ENCODE assay signal across 25 cellular contexts in the genomic region with DNA sequence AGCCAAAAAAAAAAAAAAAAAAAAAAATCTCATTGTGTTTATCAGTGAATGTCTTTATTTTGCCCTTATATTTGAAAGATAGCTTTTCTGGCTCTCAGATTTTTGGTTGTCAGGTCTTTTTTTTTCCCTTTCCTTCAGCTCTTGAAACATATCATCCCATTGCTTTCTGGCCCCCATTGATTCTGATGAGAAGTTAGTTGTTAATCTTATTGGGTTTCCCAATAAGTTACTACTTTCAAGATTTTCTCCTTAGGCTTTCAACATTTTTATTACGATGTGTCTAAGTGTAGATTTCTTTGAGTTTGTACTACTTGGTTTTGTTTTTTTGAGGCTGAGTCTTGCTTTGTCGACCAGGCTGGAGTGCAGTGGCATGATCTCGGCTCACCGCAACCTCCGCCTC. TPM values are rescaled to one million over a fixed set of nuclear protein-coding genes. Genes with fewer than 3 reads are reported as not detected.
DNase-seq lines count a peak whose midpoint lies in the region; ATAC-seq, FAIRE-seq and TF ChIP-seq lines count a peak whose summit lies in the region.
"Had no signal": no experiment of that assay in that cellular context is flagged by ENCODE, and none has a peak within 500 bp of the region (broad histone marks: within the 10 kb centered on the region; RNA-seq: fewer than 3 reads in every experiment).

No MANE protein-coding gene starts in this region.

- no peaks in the 10 kb centered on the region for H3K4me1 Mint-ChIP-seq in activated naive CD4-positive, alpha-beta T cell treated with anti-CD3 and anti-CD28 coated beads, Interleukin-2, amount 10 ng/mL, durations not matched to agents 7 days and 5 days
- H3K4me1 Mint-ChIP-seq in activated naive CD4-positive, alpha-beta T cell treated with anti-CD3 and anti-CD28 coated beads for 36 hours (ENCODE audit: low read depth): no peaks in the 10 kb centered on the region
- H3K4me1 Mint-ChIP-seq: CD14-positive monocyte; CD8-positive, alpha-beta memory T cell; GM23338; H9 had no signal

- no peaks in the 10 kb centered on the region for H3K27me3 Mint-ChIP-seq in activated naive CD4-positive, alpha-beta T cell treated with anti-CD3 and anti-CD28 coated beads, Interleukin-2, amount 10 ng/mL, durations not matched to agents 7 days and 5 days
- no peaks in the 10 kb centered on the region for H3K27me3 Mint-ChIP-seq in activated naive CD4-positive, alpha-beta T cell treated with anti-CD3 and anti-CD28 coated beads for 36 hours (ENCODE audit: low read depth)
- H3K27me3 Mint-ChIP-seq: CD4-positive, alpha-beta T cell; CD8-positive, alpha-beta memory T cell had no signal

- peak; percentile 55 for FAIRE-seq in TTC549 (lab: Jason Lieb, UNC)
- peak; percentile 54 for FAIRE-seq in K562 (lab: Jason Lieb, UNC)
- FAIRE-seq: A549, D721Med, GM12878, GM19239 had no signal

- no peak for TF ChIP-seq CTCF in K562 (IDR thresholded peaks at IDR 0.05 in 2 of 3, conservative IDR thresholded peaks at IDR 0.05 in 1 of 3; ENCODE audit: insufficient read depth in 2 of 3, low read depth in 1 of 3, low read length in 3 of 3)
- no peak for TF ChIP-seq CTCF in colonic mucosa (IDR thresholded peaks at IDR 0.05)

- no peak for TF ChIP-seq EP300 in K562 (IDR thresholded peaks at IDR 0.05; ENCODE audit: low read length)

- POLR2A ChIA-PET in K562 (lab: Yijun Ruan, JAX): interaction anchor here (1.6 kb wide), 1 partner anchor 9 kb away, joined by 3 read pairs; no protein-coding TSS in a partner anchor

- in situ Hi-C loops in K562 (cut with MboI): no loop called here

- TF ChIP-seq RAD21 in K562 (CRISPR knock-in tag; conservative IDR thresholded peaks at IDR 0.05 in 1 of 2, IDR thresholded peaks at IDR 0.05 in 1 of 2): no peak

- H3K4me1 ChIP-seq in K562 (replicated peaks in 1 of 2; ENCODE audit: control insufficient read depth in 2 of 2, insufficient read depth in 2 of 2, low read length in 2 of 2): no peaks in the 10 kb centered on the region
- no peaks in the 10 kb centered on the region for H3K4me1 ChIP-seq in colonic mucosa
- H3K4me1 ChIP-seq: A549; BE2C; BLaER1 treated with 17β-estradiol and CSF1 and Interleukin-3, amounts not matched to agents 10 nM and 100 nM had no signal

- H3K4me3 Mint-ChIP-seq in activated naive CD4-positive, alpha-beta T cell treated with anti-CD3 and anti-CD28 coated beads, Interleukin-2, amount 10 ng/mL, durations not matched to agents 7 days and 5 days: no peak overlapping the region
- no peak overlapping the region for H3K4me3 Mint-ChIP-seq in activated naive CD4-positive, alpha-beta T cell treated with anti-CD3 and anti-CD28 coated beads for 36 hours
- H3K4me3 Mint-ChIP-seq: CD14-positive monocyte; CD4-positive, alpha-beta T cell; CD8-positive, alpha-beta memory T cell; GM23338; H9; HFFc6 had no signal

- BruUV-seq in K562 (replicated peaks; lab: Mats Ljungman, UMichigan): no TSS peak

- CTCF ChIA-PET in activated naive CD4-positive, alpha-beta T cell treated with anti-CD3 and anti-CD28 coated beads, Interleukin-2, amount 10 ng/mL, durations not matched to agents 7 days and 5 days (lab: Charles Lee): no interaction called here
- CTCF ChIA-PET in activated naive CD4-positive, alpha-beta T cell treated with anti-CD3 and anti-CD28 coated beads for 36 hours (lab: Charles Lee): no interaction called here
- CTCF ChIA-PET in K562 (lab: Yijun Ruan, JAX; ENCODE audit: low intra/inter-chr PET ratio): no interaction called here

- H3K9ac ChIP-seq in K562 (ENCODE audit: insufficient read depth in 1 of 2, low read depth in 2 of 2, low read length in 2 of 2): no peak overlapping the region
- no peak overlapping the region for H3K9ac ChIP-seq in colonic mucosa (ENCODE audit: low read depth in 2 of 2, low read length in 2 of 2)
- H3K9ac ChIP-seq: BLaER1 treated with 17β-estradiol and CSF1 and Interleukin-3, amounts not matched to agents 10 nM and 100 nM had no signal

- H3K27me3 ChIP-seq in K562 (ENCODE audit: control insufficient read depth in 2 of 2, insufficient read depth in 2 of 2, low read length in 2 of 2): no peaks in the 10 kb centered on the region
- no peaks in the 10 kb centered on the region for H3K27me3 ChIP-seq in colonic mucosa
- H3K27me3 ChIP-seq: BE2C; BLaER1 treated with 17β-estradiol and CSF1 and Interleukin-3, amounts not matched to agents 10 nM and 100 nM had no signal

- H3K36me3 ChIP-seq in K562 (ENCODE audit: control insufficient read depth, insufficient read depth, low read length) (no peaks in the 10 kb centered on the region), colonic mucosa (no peaks in the 10 kb centered on the region)
- H3K36me3 ChIP-seq: BE2C; BLaER1 treated with 17β-estradiol and CSF1 and Interleukin-3, amounts not matched to agents 10 nM and 100 nM had no signal

- no peak for ATAC-seq in K562
- ATAC-seq in left colon: no peak
- ATAC-seq: A549, GM12878, GM23338 had no signal

- peaks cover 9% of the 10 kb centered on the region for H3K9me3 Mint-ChIP-seq in activated naive CD4-positive, alpha-beta T cell treated with anti-CD3 and anti-CD28 coated beads, Interleukin-2, amount 10 ng/mL, durations not matched to agents 7 days and 5 days
- peaks cover 6% of the 10 kb centered on the region for H3K9me3 Mint-ChIP-seq in activated naive CD4-positive, alpha-beta T cell treated with anti-CD3 and anti-CD28 coated beads for 36 hours

- H3K4me3 ChIP-seq in K562: no peak overlapping the region
- H3K4me3 ChIP-seq in colonic mucosa: no peak overlapping the region
- H3K4me3 ChIP-seq: A549; BLaER1 treated with 17β-estradiol and CSF1 and Interleukin-3, amounts not matched to agents 10 nM and 100 nM; GM12878; GM23338 had no signal

- H3K9me1 ChIP-seq in K562 (ENCODE audit: control insufficient read depth, insufficient read depth, low read length): no peaks in the 10 kb centered on the region

- H3K27ac ChIP-seq in K562 (ENCODE audit: extremely low read depth, low read depth, low read length) (no peak overlapping the region), colonic mucosa (no peak overlapping the region)
- H3K27ac ChIP-seq: A549; BLaER1 treated with 17β-estradiol and CSF1 and Interleukin-3, amounts not matched to agents 10 nM and 100 nM had no signal

- WGBS in K562 (ENCODE audit: insufficient coverage, low coverage, missing lambda C conversion rate): 58% methylated on average over 5 of the region's 5 CpGs

- no peaks in the 10 kb centered on the region for H3K79me2 ChIP-seq in K562 (ENCODE audit: control insufficient read depth, insufficient read depth, low read length)

- no peak for DNase-seq in activated naive CD4-positive, alpha-beta T cell treated with anti-CD3 and anti-CD28 coated beads, Interleukin-2, amount 10 ng/mL, durations not matched to agents 7 days and 5 days
- no peak for DNase-seq in activated naive CD4-positive, alpha-beta T cell treated with anti-CD3 and anti-CD28 coated beads for 36 hours
- DNase-seq in K562 (ENCODE audit: extremely low read depth in 1 of 4, low spot score in 3 of 4) (no peak), colonic mucosa (no peak), left colon (no peak)
- DNase-seq: 8988T; ACHN; AML-193; BE2C; CD4-positive, alpha-beta T cell; CD8-positive, alpha-beta memory T cell; DMS 273 treated with DMSO at 0.1 percent for 48 hours; DMS79; EL; GDM1; H9; HFFc6 had no signal

- H2AFZ ChIP-seq in K562 (ENCODE audit: low read depth, low read length): no peak overlapping the region
- H2AFZ ChIP-seq: GM23338 had no signal

- peaks cover 2% of the 10 kb centered on the region for H3K36me3 Mint-ChIP-seq in activated naive CD4-positive, alpha-beta T cell treated with anti-CD3 and anti-CD28 coated beads, Interleukin-2, amount 10 ng/mL, durations not matched to agents 7 days and 5 days
- no peaks in the 10 kb centered on the region for H3K36me3 Mint-ChIP-seq in activated naive CD4-positive, alpha-beta T cell treated with anti-CD3 and anti-CD28 coated beads for 36 hours (ENCODE audit: low read depth)
- H3K36me3 Mint-ChIP-seq: CD14-positive monocyte had no signal

- H3K9me3 ChIP-seq in K562 (replicated peaks; ENCODE audit: control insufficient read depth, insufficient read depth, low read depth, low read length) (no peaks in the 10 kb centered on the region; the same call in 1 of the 2 replicates), colonic mucosa (no peaks in the 10 kb centered on the region)
- H3K9me3 ChIP-seq: BE2C had no signal

- no peak overlapping the region for H3K4me2 ChIP-seq in K562 (ENCODE audit: insufficient read depth, low read length)
- H3K4me2 ChIP-seq: A549; BLaER1 treated with 17β-estradiol and CSF1 and Interleukin-3, amounts not matched to agents 10 nM and 100 nM; GM23338 had no signal

- TF ChIP-seq POLR2A in K562 (conservative IDR thresholded peaks at IDR 0.05): no peak

- peak overlapping the region; percentile 58 for H3K27ac Mint-ChIP-seq in activated naive CD4-positive, alpha-beta T cell treated with anti-CD3 and anti-CD28 coated beads, Interleukin-2, amount 10 ng/mL, durations not matched to agents 7 days and 5 days
- H3K27ac Mint-ChIP-seq in activated naive CD4-positive, alpha-beta T cell treated with anti-CD3 and anti-CD28 coated beads for 36 hours: no peak overlapping the region
- H3K27ac Mint-ChIP-seq: CD14-positive monocyte; CD4-positive, alpha-beta T cell; CD8-positive, alpha-beta memory T cell; GM23338; H9; HFFc6 had no signal

- H4K20me1 ChIP-seq in K562 (replicated peaks; ENCODE audit: control insufficient read depth, insufficient read depth, low read length): no peaks in the 10 kb centered on the region
- H4K20me1 ChIP-seq: BLaER1 treated with 17β-estradiol and CSF1 and Interleukin-3, amounts not matched to agents 10 nM and 100 nM had no signal

- intact Hi-C loops in activated naive CD4-positive, alpha-beta T cell treated with anti-CD3 and anti-CD28 coated beads for 36 hours (cut with micrococcal nuclease): no loop called here
- intact Hi-C loops in K562 (cut with micrococcal nuclease) (no loop called here), colonic mucosa (cut with DNase I) (no loop called here), left colon (cut with DNase I, micrococcal nuclease) (no loop called here)

RNA-seq across cellular contexts. Expression of a gene that starts 14.7 kb away (rescaled TPM):
- total RNA-seq in activated naive CD4-positive, alpha-beta T cell treated with anti-CD3 and anti-CD28 coated beads for 36 hours: 10 to 100 TPM; 38.8 to 42.4 TPM
- 26.8 and 37.2 TPM in 2 replicates for total RNA-seq in K562 (2011; cell fraction: chromatin; rRNA removed; ENCODE audit: low replicate concordance)
- 9.2 and 10.4 TPM in 2 replicates for total RNA-seq in K562 (2011; cell fraction: nucleolus; rRNA removed)
- 16.6 and 22.4 TPM in 2 replicates for total RNA-seq in K562 (2011; cell fraction: nucleoplasm; rRNA removed)
- 5.5 and 7.5 TPM in 2 replicates for total RNA-seq in K562 (2014; rRNA removed)
- 23.5 and 31.4 TPM in 2 replicates for total RNA-seq in K562 (2014; rRNA removed; fragmentation: Illumina TruSeq; extraction: Trizol)
- 17.3 and 18.4 TPM in 2 replicates for total RNA-seq in K562 (2015; rRNA removed; fragmentation: Illumina TruSeq; extraction: Trizol)
- total RNA-seq in K562 (2021): 24.1 and 24.3 TPM in 2 replicates
- polyA plus RNA-seq in K562 (2011; rRNA removed): 20.5 and 29.1 TPM in 2 replicates
- 7.1 and 16.4 TPM in 2 replicates for polyA plus RNA-seq in K562 (2011; cell fraction: cytosol; rRNA removed)
- 6.3 and 11.4 TPM in 2 replicates for polyA plus RNA-seq in K562 (2011; cell fraction: nucleus; rRNA removed)
- 9.4 and 13.0 TPM in 2 replicates for polyA plus RNA-seq in K562 (2012)
- polyA plus RNA-seq in K562 (2014; fragmentation: Illumina TruSeq; extraction: Trizol): 23.1 and 25.4 TPM in 2 replicates
- 10 to 100 TPM in 1 of 2 experiments, 1 to 10 TPM in 1; 9.2 to 11.9 TPM for polyA plus RNA-seq in K562 (2014; fragmentation: Nextera tagmentation; extraction: Ambion mirVana)
- polyA plus RNA-seq in K562 (2014; rRNA removed): 9.8 and 11.1 TPM in 2 replicates
- 44.0 and 47.0 TPM in 2 replicates for polyA minus RNA-seq in K562 (2011; rRNA and poly(A)+ RNA removed)
- 8.6 and 12.0 TPM in 2 replicates for polyA minus RNA-seq in K562 (2011; cell fraction: cytosol; rRNA and poly(A)+ RNA removed)
- polyA minus RNA-seq in K562 (2011; cell fraction: nucleus; rRNA and poly(A)+ RNA removed): 3.1 and 6.1 TPM in 2 replicates
- 10 to 100 TPM; 36.1 to 37.9 TPM for total RNA-seq in colonic mucosa
- 10 to 100 TPM; 29.5 to 31.6 TPM for total RNA-seq in left colon

RNA-seq across cellular contexts. Expression of a gene that starts 49.4 kb away (rescaled TPM):
- total RNA-seq in activated naive CD4-positive, alpha-beta T cell treated with anti-CD3 and anti-CD28 coated beads for 36 hours: 1 to 10 TPM; 8.1 TPM
- total RNA-seq in K562 (2011; cell fraction: chromatin; rRNA removed; ENCODE audit: low replicate concordance): 41.6 and 59.9 TPM in 2 replicates
- 17.2 and 21.7 TPM in 2 replicates for total RNA-seq in K562 (2011; cell fraction: nucleolus; rRNA removed)
- 31.7 and 41.7 TPM in 2 replicates for total RNA-seq in K562 (2011; cell fraction: nucleoplasm; rRNA removed)
- total RNA-seq in K562 (2014; rRNA removed) (6.1 and 6.6 TPM in 2 replicates), K562 (2014; rRNA removed; fragmentation: Illumina TruSeq; extraction: Trizol) (9.5 and 10.9 TPM in 2 replicates), K562 (2015; rRNA removed; fragmentation: Illumina TruSeq; extraction: Trizol) (8.6 and 9.2 TPM in 2 replicates), K562 (2021) (14.1 and 15.0 TPM in 2 replicates), colonic mucosa (10 to 100 TPM in 1 of 2 donors, 1 to 10 TPM in 1; 9.1 to 12.8 TPM), left colon (10 to 100 TPM in 1 of 2 donors, 1 to 10 TPM in 1; 9.6 to 11.1 TPM)
- polyA plus RNA-seq in K562 (2011; rRNA removed) (8.1 and 9.4 TPM in 2 replicates), K562 (2014; fragmentation: Illumina TruSeq; extraction: Trizol) (8.7 and 8.9 TPM in 2 replicates), K562 (2014; fragmentation: Nextera tagmentation; extraction: Ambion mirVana) (1 to 10 TPM; 1.4 to 2.2 TPM), K562 (2014; rRNA removed) (5.6 and 5.8 TPM in 2 replicates)
- polyA plus RNA-seq in K562 (2011; cell fraction: cytosol; rRNA removed): 4.6 and 6.3 TPM in 2 replicates
- 7.2 and 7.7 TPM in 2 replicates for polyA plus RNA-seq in K562 (2011; cell fraction: nucleus; rRNA removed)
- polyA plus RNA-seq in K562 (2012): 5.5 and 6.0 TPM in 2 replicates
- polyA minus RNA-seq in K562 (2011; rRNA and poly(A)+ RNA removed): 30.6 and 32.6 TPM in 2 replicates
- polyA minus RNA-seq in K562 (2011; cell fraction: cytosol; rRNA and poly(A)+ RNA removed): 15.8 and 16.8 TPM in 2 replicates
- 10.0 and 15.8 TPM in 2 replicates for polyA minus RNA-seq in K562 (2011; cell fraction: nucleus; rRNA and poly(A)+ RNA removed)
